1 cellular context compared by ENCODE assay signal in the genomic region with DNA sequence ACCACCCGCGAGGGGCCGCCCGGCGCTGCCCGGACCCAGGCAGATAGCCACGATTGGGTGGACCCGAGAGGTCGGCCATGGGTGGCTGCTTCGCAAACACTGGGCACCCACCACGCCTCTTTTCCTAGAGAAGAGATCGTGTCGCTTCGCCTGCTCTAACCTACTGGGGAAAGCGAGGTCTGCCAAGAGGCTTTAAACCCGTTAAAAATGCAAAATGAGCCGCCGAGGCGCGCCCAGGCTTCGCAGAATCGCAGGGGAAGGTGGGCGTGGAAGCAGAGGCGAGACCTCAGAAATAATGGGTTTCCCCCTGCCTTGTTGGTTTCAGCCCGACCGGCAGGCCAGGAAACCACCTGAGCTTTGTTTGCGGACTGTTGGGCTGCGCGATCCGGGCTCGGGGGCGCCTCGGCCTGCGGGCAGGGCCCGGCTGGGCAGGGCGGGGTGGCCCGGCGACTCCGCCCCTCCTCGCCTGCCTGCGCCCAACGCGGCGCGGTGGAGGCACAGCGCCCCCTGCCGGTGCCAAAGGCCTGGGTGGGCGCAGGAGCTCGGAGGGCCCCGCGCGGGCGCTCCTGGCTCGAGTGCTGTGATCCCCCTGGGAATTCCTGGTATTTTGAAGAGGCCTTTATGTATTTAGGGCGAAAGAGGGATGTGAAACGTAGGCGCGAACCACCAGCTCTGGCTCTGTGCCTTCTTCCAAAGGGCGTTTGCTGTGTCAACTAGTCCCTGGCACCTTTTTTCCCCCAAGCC.
TF ChIP-seq lines count a peak whose summit lies in the region.

No MANE protein-coding gene starts in this region.

TF ChIP-seq in K562, 482 proteins besides CTCF, POLR2A, EP300 and RAD21 (continued from another document and continues in another):
- TF ChIP-seq POLR2G (IDR thresholded peaks at IDR 0.05; ENCODE audit: low read depth, low read length) (0 out of 2 replicates have a peak, but pooled peaks have one; percentile 36), CTBP1 (IDR thresholded peaks at IDR 0.05; ENCODE audit: borderline replicate concordance) (peak; percentile 33; the same call in 1 of the 2 replicates), TGIF2 (CRISPR knock-in tag; IDR thresholded peaks at IDR 0.05) (no peak), L3MBTL2 (IDR thresholded peaks at IDR 0.05) (peak; percentile 71), ZNF707 (CRISPR knock-in tag; conservative IDR thresholded peaks at IDR 0.05) (no peak), HNRNPL (IDR thresholded peaks at IDR 0.05; ENCODE audit: low read depth, low read length) (peak; percentile 62; the same call in 1 of the 2 replicates), ATF2 (CRISPR knock-in tag; IDR thresholded peaks at IDR 0.05) (no peak), ATF1 (CRISPR knock-in tag; IDR thresholded peaks at IDR 0.05) (no peak), ATF1 (tag; IDR thresholded peaks at IDR 0.05) (0 out of 2 replicates have a peak, but pooled peaks have one; percentile 10), PHF8 (IDR thresholded peaks at IDR 0.05; ENCODE audit: borderline replicate concordance, low read length) (peak; percentile 14; the same call in 1 of the 2 replicates), SPI1 (IDR thresholded peaks at IDR 0.05; ENCODE audit: borderline replicate concordance, low read depth, low read length) (no peak), KDM4B (IDR thresholded peaks at IDR 0.05; ENCODE audit: borderline replicate concordance in 2 of 2, low read depth in 1 of 2) (no peak), FOXA3 (CRISPR knock-in tag; conservative IDR thresholded peaks at IDR 0.05 in 1 of 2, IDR thresholded peaks at IDR 0.05 in 1 of 2) (no peak), RUNX1 (IDR thresholded peaks at IDR 0.05; ENCODE audit: low read depth) (no peak), SMARCA5 (IDR thresholded peaks at IDR 0.05) (no peak), RFX7 (CRISPR knock-in tag; IDR thresholded peaks at IDR 0.05) (no peak), PRDM10 (IDR thresholded peaks at IDR 0.05; ENCODE audit: partially characterized antibody) (peak; percentile 91), GATAD2B (IDR thresholded peaks at IDR 0.05; ENCODE audit: borderline replicate concordance) (peak; percentile 37; the same call in 1 of the 2 replicates), SMAD2 (IDR thresholded peaks at IDR 0.05; ENCODE audit: low read depth, low read length) (no peak), RCOR1 (IDR thresholded peaks at IDR 0.05; ENCODE audit: borderline replicate concordance in 1 of 2, low read depth in 2 of 2, low read length in 2 of 2) (no peak), KLF16 (IDR thresholded peaks at IDR 0.05) (no peak), SIRT6 (IDR thresholded peaks at IDR 0.05; ENCODE audit: low read depth, low read length) (no peak), MAFF (IDR thresholded peaks at IDR 0.05; ENCODE audit: low read length) (no peak), DEAF1 (CRISPR knock-in tag; IDR thresholded peaks at IDR 0.05) (peak; percentile 45; the same call in 1 of the 2 replicates), HMGN3 (IDR thresholded peaks at IDR 0.05; ENCODE audit: borderline replicate concordance, extremely low read depth, insufficient read length, low read depth, low read length) (peak; percentile 42), MNT (conservative IDR thresholded peaks at IDR 0.05) (no peak)
- TF ChIP-seq, protein P1, sequence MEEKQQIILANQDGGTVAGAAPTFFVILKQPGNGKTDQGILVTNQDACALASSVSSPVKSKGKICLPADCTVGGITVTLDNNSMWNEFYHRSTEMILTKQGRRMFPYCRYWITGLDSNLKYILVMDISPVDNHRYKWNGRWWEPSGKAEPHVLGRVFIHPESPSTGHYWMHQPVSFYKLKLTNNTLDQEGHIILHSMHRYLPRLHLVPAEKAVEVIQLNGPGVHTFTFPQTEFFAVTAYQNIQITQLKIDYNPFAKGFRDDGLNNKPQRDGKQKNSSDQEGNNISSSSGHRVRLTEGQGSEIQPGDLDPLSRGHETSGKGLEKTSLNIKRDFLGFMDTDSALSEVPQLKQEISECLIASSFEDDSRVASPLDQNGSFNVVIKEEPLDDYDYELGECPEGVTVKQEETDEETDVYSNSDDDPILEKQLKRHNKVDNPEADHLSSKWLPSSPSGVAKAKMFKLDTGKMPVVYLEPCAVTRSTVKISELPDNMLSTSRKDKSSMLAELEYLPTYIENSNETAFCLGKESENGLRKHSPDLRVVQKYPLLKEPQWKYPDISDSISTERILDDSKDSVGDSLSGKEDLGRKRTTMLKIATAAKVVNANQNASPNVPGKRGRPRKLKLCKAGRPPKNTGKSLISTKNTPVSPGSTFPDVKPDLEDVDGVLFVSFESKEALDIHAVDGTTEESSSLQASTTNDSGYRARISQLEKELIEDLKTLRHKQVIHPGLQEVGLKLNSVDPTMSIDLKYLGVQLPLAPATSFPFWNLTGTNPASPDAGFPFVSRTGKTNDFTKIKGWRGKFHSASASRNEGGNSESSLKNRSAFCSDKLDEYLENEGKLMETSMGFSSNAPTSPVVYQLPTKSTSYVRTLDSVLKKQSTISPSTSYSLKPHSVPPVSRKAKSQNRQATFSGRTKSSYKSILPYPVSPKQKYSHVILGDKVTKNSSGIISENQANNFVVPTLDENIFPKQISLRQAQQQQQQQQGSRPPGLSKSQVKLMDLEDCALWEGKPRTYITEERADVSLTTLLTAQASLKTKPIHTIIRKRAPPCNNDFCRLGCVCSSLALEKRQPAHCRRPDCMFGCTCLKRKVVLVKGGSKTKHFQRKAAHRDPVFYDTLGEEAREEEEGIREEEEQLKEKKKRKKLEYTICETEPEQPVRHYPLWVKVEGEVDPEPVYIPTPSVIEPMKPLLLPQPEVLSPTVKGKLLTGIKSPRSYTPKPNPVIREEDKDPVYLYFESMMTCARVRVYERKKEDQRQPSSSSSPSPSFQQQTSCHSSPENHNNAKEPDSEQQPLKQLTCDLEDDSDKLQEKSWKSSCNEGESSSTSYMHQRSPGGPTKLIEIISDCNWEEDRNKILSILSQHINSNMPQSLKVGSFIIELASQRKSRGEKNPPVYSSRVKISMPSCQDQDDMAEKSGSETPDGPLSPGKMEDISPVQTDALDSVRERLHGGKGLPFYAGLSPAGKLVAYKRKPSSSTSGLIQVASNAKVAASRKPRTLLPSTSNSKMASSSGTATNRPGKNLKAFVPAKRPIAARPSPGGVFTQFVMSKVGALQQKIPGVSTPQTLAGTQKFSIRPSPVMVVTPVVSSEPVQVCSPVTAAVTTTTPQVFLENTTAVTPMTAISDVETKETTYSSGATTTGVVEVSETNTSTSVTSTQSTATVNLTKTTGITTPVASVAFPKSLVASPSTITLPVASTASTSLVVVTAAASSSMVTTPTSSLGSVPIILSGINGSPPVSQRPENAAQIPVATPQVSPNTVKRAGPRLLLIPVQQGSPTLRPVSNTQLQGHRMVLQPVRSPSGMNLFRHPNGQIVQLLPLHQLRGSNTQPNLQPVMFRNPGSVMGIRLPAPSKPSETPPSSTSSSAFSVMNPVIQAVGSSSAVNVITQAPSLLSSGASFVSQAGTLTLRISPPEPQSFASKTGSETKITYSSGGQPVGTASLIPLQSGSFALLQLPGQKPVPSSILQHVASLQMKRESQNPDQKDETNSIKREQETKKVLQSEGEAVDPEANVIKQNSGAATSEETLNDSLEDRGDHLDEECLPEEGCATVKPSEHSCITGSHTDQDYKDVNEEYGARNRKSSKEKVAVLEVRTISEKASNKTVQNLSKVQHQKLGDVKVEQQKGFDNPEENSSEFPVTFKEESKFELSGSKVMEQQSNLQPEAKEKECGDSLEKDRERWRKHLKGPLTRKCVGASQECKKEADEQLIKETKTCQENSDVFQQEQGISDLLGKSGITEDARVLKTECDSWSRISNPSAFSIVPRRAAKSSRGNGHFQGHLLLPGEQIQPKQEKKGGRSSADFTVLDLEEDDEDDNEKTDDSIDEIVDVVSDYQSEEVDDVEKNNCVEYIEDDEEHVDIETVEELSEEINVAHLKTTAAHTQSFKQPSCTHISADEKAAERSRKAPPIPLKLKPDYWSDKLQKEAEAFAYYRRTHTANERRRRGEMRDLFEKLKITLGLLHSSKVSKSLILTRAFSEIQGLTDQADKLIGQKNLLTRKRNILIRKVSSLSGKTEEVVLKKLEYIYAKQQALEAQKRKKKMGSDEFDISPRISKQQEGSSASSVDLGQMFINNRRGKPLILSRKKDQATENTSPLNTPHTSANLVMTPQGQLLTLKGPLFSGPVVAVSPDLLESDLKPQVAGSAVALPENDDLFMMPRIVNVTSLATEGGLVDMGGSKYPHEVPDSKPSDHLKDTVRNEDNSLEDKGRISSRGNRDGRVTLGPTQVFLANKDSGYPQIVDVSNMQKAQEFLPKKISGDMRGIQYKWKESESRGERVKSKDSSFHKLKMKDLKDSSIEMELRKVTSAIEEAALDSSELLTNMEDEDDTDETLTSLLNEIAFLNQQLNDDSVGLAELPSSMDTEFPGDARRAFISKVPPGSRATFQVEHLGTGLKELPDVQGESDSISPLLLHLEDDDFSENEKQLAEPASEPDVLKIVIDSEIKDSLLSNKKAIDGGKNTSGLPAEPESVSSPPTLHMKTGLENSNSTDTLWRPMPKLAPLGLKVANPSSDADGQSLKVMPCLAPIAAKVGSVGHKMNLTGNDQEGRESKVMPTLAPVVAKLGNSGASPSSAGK (IDR thresholded peaks at IDR 0.05): peak; percentile 38
- TF ChIP-seq, protein P2, sequence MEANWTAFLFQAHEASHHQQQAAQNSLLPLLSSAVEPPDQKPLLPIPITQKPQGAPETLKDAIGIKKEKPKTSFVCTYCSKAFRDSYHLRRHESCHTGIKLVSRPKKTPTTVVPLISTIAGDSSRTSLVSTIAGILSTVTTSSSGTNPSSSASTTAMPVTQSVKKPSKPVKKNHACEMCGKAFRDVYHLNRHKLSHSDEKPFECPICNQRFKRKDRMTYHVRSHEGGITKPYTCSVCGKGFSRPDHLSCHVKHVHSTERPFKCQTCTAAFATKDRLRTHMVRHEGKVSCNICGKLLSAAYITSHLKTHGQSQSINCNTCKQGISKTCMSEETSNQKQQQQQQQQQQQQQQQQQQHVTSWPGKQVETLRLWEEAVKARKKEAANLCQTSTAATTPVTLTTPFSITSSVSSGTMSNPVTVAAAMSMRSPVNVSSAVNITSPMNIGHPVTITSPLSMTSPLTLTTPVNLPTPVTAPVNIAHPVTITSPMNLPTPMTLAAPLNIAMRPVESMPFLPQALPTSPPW (CRISPR knock-in tag; IDR thresholded peaks at IDR 0.05): peak; percentile 37; the same call in 1 of the 2 replicates
- TF ChIP-seq, protein P3, sequence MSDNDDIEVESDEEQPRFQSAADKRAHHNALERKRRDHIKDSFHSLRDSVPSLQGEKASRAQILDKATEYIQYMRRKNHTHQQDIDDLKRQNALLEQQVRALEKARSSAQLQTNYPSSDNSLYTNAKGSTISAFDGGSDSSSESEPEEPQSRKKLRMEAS (CRISPR knock-in tag; IDR thresholded peaks at IDR 0.05): no peak
